ENCODE assay signal across 25 cellular contexts in genomic region chr2:216673609-216674008, GRCh38. TPM values are rescaled to one million over a fixed set of nuclear protein-coding genes. Genes with fewer than 3 reads are reported as not detected.
"Had no signal": no experiment of that assay in that cellular context is flagged by ENCODE, and none has a peak within 500 bp of the region (broad histone marks: within the 10 kb centered on the region; RNA-seq: fewer than 3 reads in every experiment).

No MANE protein-coding gene starts in this region.

- H3K4me1 ChIP-seq: colonic mucosa, lower lobe of right lung, neural progenitor cell, spleen, thyroid gland, upper lobe of right lung had no signal

- H3K27me3 ChIP-seq: colonic mucosa, neural progenitor cell, thyroid gland, upper lobe of right lung had no signal

- H3K4me2 ChIP-seq: neural progenitor cell had no signal

- H3K36me3 ChIP-seq: colonic mucosa, upper lobe of right lung had no signal

- DNase-seq: activated CD4-positive, alpha-beta T cell treated with anti-CD3 and anti-CD28 coated beads for 4 hours; activated CD4-positive, alpha-beta T cell treated with anti-CD3 and anti-CD28 coated beads, Interleukin-2, amount 50 U/mL, for 4 hours; activated naive CD4-positive, alpha-beta T cell; activated T-cell treated with anti-CD3 and anti-CD28 coated beads for 4 hours; activated T-cell treated with anti-CD3 and anti-CD28 coated beads, Interleukin-2, amount 50 U/mL, for 72 hours; anterior cingulate cortex; cerebellar nuclear complex; colonic mucosa; effector CD8-positive, alpha-beta T cell; head of caudate nucleus; lower lobe of right lung; mesenchymal stem cell; naive thymus-derived CD8-positive, alpha-beta T cell; retina; spleen; stimulated activated naive CD4-positive, alpha-beta T cell treated with Interleukin-2 at 50 U/mL for 16 hours; substantia nigra; thyroid gland; upper lobe of right lung had no signal

- H3K9ac ChIP-seq: neural progenitor cell had no signal

- ATAC-seq: activated T-cell treated with anti-CD3 and anti-CD28 coated beads, Interleukin-2, amount 50 U/mL, for 72 hours; left lobe of liver; naive thymus-derived CD8-positive, alpha-beta T cell; upper lobe of right lung had no signal

- H3K27ac ChIP-seq: cardiac muscle cell, colonic mucosa, epithelial cell of prostate, lower lobe of right lung, neural progenitor cell, SK-N-MC, spleen, thyroid gland, upper lobe of right lung had no signal

- H2AFZ ChIP-seq: neural progenitor cell had no signal

- H3K4me3 ChIP-seq: cardiac muscle cell, colonic mucosa, lower lobe of right lung, neural progenitor cell, SK-N-MC, spleen, thyroid gland, upper lobe of right lung had no signal

- H3K9me3 ChIP-seq: colonic mucosa, lower lobe of right lung, spleen, thyroid gland, upper lobe of right lung had no signal

RNA-seq across cellular contexts. Expression of gene IGFBP5, which starts 21.7 kb away (rescaled TPM):
- total RNA-seq: activated T-cell treated with anti-CD3 and anti-CD28 coated beads, Interleukin-2, amount 50 U/mL, for 72 hours; naive thymus-derived CD8-positive, alpha-beta T cell; T-helper 1 cell treated with Interleukin-12 subunit alpha and Interleukin-12 subunit beta and Interleukin-4 antibody, amounts not matched to agents 30 ng/mL and 1 ng/mL, for 36 hours had no signal
- polyA plus RNA-seq: naive thymus-derived CD8-positive, alpha-beta T cell had no signal

RNA-seq across cellular contexts. Expression of gene IGFBP2, which starts 40.4 kb away (rescaled TPM):
- total RNA-seq: naive thymus-derived CD8-positive, alpha-beta T cell had no signal
